9 cellular contexts compared by ENCODE assay signal in genomic region chr5:106269252-106269843, GRCh38.
DNase-seq lines count a peak whose midpoint lies in the region; FAIRE-seq and TF ChIP-seq lines count a peak whose summit lies in the region.
"Had no signal": no experiment of that assay in that cellular context is flagged by ENCODE, and none has a peak within 500 bp of the region (broad histone marks: within the 10 kb centered on the region; RNA-seq: fewer than 3 reads in every experiment).

No MANE protein-coding gene starts in this region.

- CTCF ChIA-PET in H1 (lab: Charles Lee; ENCODE audit: partially characterized antibody), result interaction anchor here (0.6 to 1.5 kb wide), 27 partner anchors 9 to 927 kb away, joined by 3 to 7 read pairs (median 4); no protein-coding TSS in a partner anchor

- no peak overlapping the region for H3K4me2 ChIP-seq in H1 (ENCODE audit: insufficient read depth in 1 of 2, low read depth in 2 of 2, low read length in 2 of 2)

- H3K4me3 ChIP-seq in H1 (ENCODE audit: extremely low read depth in 1 of 4, insufficient read depth in 2 of 4, low read depth in 3 of 4, low read length in 4 of 4), result no peak overlapping the region

- no peak overlapping the region for H4K8ac ChIP-seq in H1 (ENCODE audit: extremely low read depth, insufficient read depth, low read length)

- POLR2A ChIA-PET in H1 (lab: Charles Lee; ENCODE audit: partially characterized antibody), result no interaction called here

- no peaks in the 10 kb centered on the region for H3K4me1 ChIP-seq in H1 (replicated peaks in 1 of 4; ENCODE audit: control insufficient read depth in 3 of 4, insufficient read depth in 4 of 4, low read length in 3 of 4)

- no peak overlapping the region for H2BK12ac ChIP-seq in H1 (ENCODE audit: low read depth, low read length)

- H3K23me2 ChIP-seq in H1 (ENCODE audit: low read depth, low read length), result no peaks in the 10 kb centered on the region

- no peaks in the 10 kb centered on the region for H3K27me3 ChIP-seq in H1 (replicated peaks in 1 of 4; ENCODE audit: control insufficient read depth in 3 of 4, extremely low read depth in 1 of 4, insufficient read depth in 3 of 4, low read length in 3 of 4)

- H3K14ac ChIP-seq in H1 (ENCODE audit: insufficient read length), result no peak overlapping the region

- FAIRE-seq in H1 (lab: Jason Lieb, UNC), result peak; percentile 48

- no peak overlapping the region for H3K9ac ChIP-seq in H1 (replicated peaks in 1 of 4; ENCODE audit: extremely low read depth in 1 of 4, low read depth in 3 of 4, low read length in 3 of 4)

- no peak overlapping the region for H2AK5ac ChIP-seq in H1 (ENCODE audit: low read depth, low read length)

- no peaks in the 10 kb centered on the region for H3K36me3 ChIP-seq in H1 (ENCODE audit: control insufficient read depth in 2 of 4, insufficient read depth in 4 of 4, low read length in 3 of 4)

- no peak for TF ChIP-seq EP300 in H1 (IDR thresholded peaks at IDR 0.05; ENCODE audit: borderline replicate concordance in 1 of 2, low read depth in 2 of 2, low read length in 2 of 2)

- no peak overlapping the region for H2BK15ac ChIP-seq in H1 (ENCODE audit: low read length)

- H2BK5ac ChIP-seq in H1 (ENCODE audit: low read depth, low read length), result no peak overlapping the region

- H2BK20ac ChIP-seq in H1 (ENCODE audit: low read length), result no peak overlapping the region

- no peak for TF ChIP-seq POLR2A in H1 (IDR thresholded peaks at IDR 0.05; ENCODE audit: control extremely low read depth in 1 of 2, low read depth in 2 of 2, low read length in 2 of 2)

- WGBS in H1 (ENCODE audit: extremely low coverage in 1 of 2, insufficient coverage in 1 of 2, insufficient read length in 1 of 2, insufficient replicate concordance in 2 of 2, low coverage in 1 of 2, low lambda C conversion rate in 2 of 2, missing lambda C conversion rate in 1 of 2), 2 experiments, result 84% methylated on average over 2 of the region's 2 CpGs; no CpG with 5 or more reads in 1 of the 2 experiments

- no peaks in the 10 kb centered on the region for H3K79me1 ChIP-seq in H1 (ENCODE audit: low read depth, low read length)

- H4K5ac ChIP-seq in H1 (ENCODE audit: insufficient read length, low read depth, low read length), result no peak overlapping the region

- no peak overlapping the region for H4K91ac ChIP-seq in H1 (replicated peaks; ENCODE audit: insufficient read length, low read length)

- no peak overlapping the region for H3K18ac ChIP-seq in H1 (ENCODE audit: extremely low read depth, low read length)

- H2BK120ac ChIP-seq in H1 (replicated peaks; ENCODE audit: low read depth, low read length), result no peak overlapping the region

- TF ChIP-seq RAD21 in H1 (IDR thresholded peaks at IDR 0.05 in 1 of 2, conservative IDR thresholded peaks at IDR 0.05 in 1 of 2; ENCODE audit: low read depth in 2 of 2, low read length in 2 of 2), result peak; percentile 49

- no peaks in the 10 kb centered on the region for H3K79me2 ChIP-seq in H1 (ENCODE audit: control insufficient read depth in 1 of 2, insufficient read depth in 2 of 2, low read length in 2 of 2)

- H3K4ac ChIP-seq in H1 (replicated peaks; ENCODE audit: insufficient read length, low read depth, low read length), result no peak overlapping the region

- no peak overlapping the region for H3K23ac ChIP-seq in H1 (ENCODE audit: insufficient read length)

- H4K20me1 ChIP-seq in H1 (replicated peaks in 1 of 2; ENCODE audit: control insufficient read depth in 1 of 2, insufficient read depth in 2 of 2, low read length in 2 of 2), result no peaks in the 10 kb centered on the region

- no peak overlapping the region for H3K27ac ChIP-seq in H1 (ENCODE audit: low read depth, low read length)

- no peak overlapping the region for H2AFZ ChIP-seq in H1 (ENCODE audit: low read length)

- TF ChIP-seq CTCF in GM10266 (IDR thresholded peaks at IDR 0.05; ENCODE audit: control insufficient read depth, insufficient read depth, low read depth, missing control alignments), result peak; percentile 39
- TF ChIP-seq CTCF in H1 (IDR thresholded peaks at IDR 0.05; ENCODE audit: control extremely low read depth in 1 of 3, insufficient read depth in 1 of 3, low read depth in 1 of 3, low read length in 3 of 3), result peak in 2 of 3 experiments; percentile 22 to 62; a peak in 2 of 4 replicates

- H3K9me3 ChIP-seq in H1 (ENCODE audit: insufficient read depth in 2 of 2, low read depth in 1 of 2, low read length in 1 of 2), result no peaks in the 10 kb centered on the region; a peak in 1 of 4 replicates

- no peak for DNase-seq in GM10266 (ENCODE audit: extremely low spot score)
- peak; percentile 47 for DNase-seq in NCI-H460 (ENCODE audit: extremely low read depth, low read depth)
- DNase-seq in H1 (ENCODE audit: low read depth in 1 of 2, low spot score in 2 of 2), result no peak
- DNase-seq in pons (ENCODE audit: low spot score), result peak; percentile 40
- no peak for DNase-seq in mucosa of gallbladder (ENCODE audit: low spot score)
- DNase-seq in NCI-H1048 (lab: John Stamatoyannopoulos, UW), result no peak
- DNase-seq in central memory CD4-positive, alpha-beta T cell, result no peak
- DNase-seq in activated CD8-positive, alpha-beta memory T cell treated with anti-CD3 and anti-CD28 coated beads for 24 hours, result no peak
- DNase-seq: NCI-H2107 had no signal

- no peak overlapping the region for H3K56ac ChIP-seq in H1 (replicated peaks; ENCODE audit: insufficient read length, low read depth, low read length)

TF ChIP-seq in H1, 55 proteins besides CTCF, POLR2A, EP300 and RAD21:
- TF ChIP-seq PHF8 (conservative IDR thresholded peaks at IDR 0.05; ENCODE audit: low read depth, low read length) (no peak), CHD1 (IDR thresholded peaks at IDR 0.05; ENCODE audit: low read depth, low read length) (no peak), SUZ12 (IDR thresholded peaks at IDR 0.05; ENCODE audit: low read length) (no peak)

Comparison
In these comparisons a context has a peak if more than half of its experiments do, and no peak if none do; other contexts are left out.
1. DNase-seq: peak in NCI-H460 (single experiment) and pons (single experiment); none in GM10266 (single experiment), H1 (0 of 2), mucosa of gallbladder (single experiment), NCI-H1048 (single experiment), central memory CD4-positive, alpha-beta T cell (single experiment) and activated CD8-positive, alpha-beta memory T cell treated with anti-CD3 and anti-CD28 coated beads for 24 hours (single experiment).